29 cellular contexts compared by ENCODE assay signal in genomic region chr2:73256618-73256922, GRCh38. TPM values are rescaled to one million over a fixed set of nuclear protein-coding genes. Genes with fewer than 3 reads are reported as not detected.
DNase-seq lines count a peak whose midpoint lies in the region; ATAC-seq and TF ChIP-seq lines count a peak whose summit lies in the region.
"Had no signal": no experiment of that assay in that cellular context is flagged by ENCODE, and none has a peak within 500 bp of the region (broad histone marks: within the 10 kb centered on the region; RNA-seq: fewer than 3 reads in every experiment).

No MANE protein-coding gene starts in this region.

- no peaks in the 10 kb centered on the region for H3K9me3 Mint-ChIP-seq in T-helper 2 cell treated with Interferon-gamma antibody and Interleukin-4, amounts not matched to agents 5 μg/mL and 100 μg/mL, for 36 hours
- H3K9me3 Mint-ChIP-seq in T-cell (no peaks in the 10 kb centered on the region), progenitor cell of endocrine pancreas (ENCODE audit: low read depth) (no peaks in the 10 kb centered on the region)
- H3K9me3 Mint-ChIP-seq: activated CD4-positive, alpha-beta T cell treated with anti-CD3 and anti-CD28 coated beads, Interleukin-2, amount 10 ng/mL, durations not matched to agents 24 days and 14 days; natural killer cell had no signal

- peaks cover 15% of the 10 kb centered on the region for H3K36me3 Mint-ChIP-seq in T-helper 2 cell treated with Interferon-gamma antibody and Interleukin-4, amounts not matched to agents 5 μg/mL and 100 μg/mL, for 36 hours (ENCODE audit: low read depth)
- H3K36me3 Mint-ChIP-seq in T-cell (peaks cover 19% of the 10 kb centered on the region), progenitor cell of endocrine pancreas (ENCODE audit: insufficient read depth) (no peaks in the 10 kb centered on the region)
- H3K36me3 Mint-ChIP-seq: natural killer cell had no signal

- POLR2A ChIA-PET in T-cell (lab: Charles Lee): no interaction called here

- TF ChIP-seq CTCF in progenitor cell of endocrine pancreas (IDR thresholded peaks at IDR 0.05; ENCODE audit: unreplicated experiment): no peak

- no peak overlapping the region for H3K4me3 Mint-ChIP-seq in T-helper 2 cell treated with Interferon-gamma antibody and Interleukin-4, amounts not matched to agents 5 μg/mL and 100 μg/mL, for 36 hours
- H3K4me3 Mint-ChIP-seq in T-cell (no peak overlapping the region), progenitor cell of endocrine pancreas (ENCODE audit: low read depth) (no peak overlapping the region)
- H3K4me3 Mint-ChIP-seq: activated CD4-positive, alpha-beta T cell treated with anti-CD3 and anti-CD28 coated beads, Interleukin-2, amount 10 ng/mL, durations not matched to agents 24 days and 14 days; activated naive CD8-positive, alpha-beta T cell; natural killer cell; T-helper 17 cell had no signal

- H3K27me3 Mint-ChIP-seq in T-helper 2 cell treated with Interferon-gamma antibody and Interleukin-4, amounts not matched to agents 5 μg/mL and 100 μg/mL, for 36 hours (ENCODE audit: low read depth): no peaks in the 10 kb centered on the region
- H3K27me3 Mint-ChIP-seq in T-cell (no peaks in the 10 kb centered on the region), progenitor cell of endocrine pancreas (no peaks in the 10 kb centered on the region)
- H3K27me3 Mint-ChIP-seq: activated CD4-positive, alpha-beta T cell treated with anti-CD3 and anti-CD28 coated beads, Interleukin-2, amount 10 ng/mL, durations not matched to agents 24 days and 14 days; activated naive CD8-positive, alpha-beta T cell; T-helper 17 cell had no signal

- DNase-seq in T-helper 2 cell treated with Interferon-gamma antibody and Interleukin-4, amounts not matched to agents 5 μg/mL and 100 μg/mL, for 36 hours (ENCODE audit: low spot score): no peak
- no peak for DNase-seq in T-helper 2 cell
- DNase-seq in T-cell: no peak
- no peak for DNase-seq in progenitor cell of endocrine pancreas (ENCODE audit: low spot score, unreplicated experiment)
- DNase-seq: activated CD4-positive, alpha-beta T cell treated with anti-CD3 and anti-CD28 coated beads, Interleukin-2, amount 10 ng/mL, durations not matched to agents 24 days and 14 days; AML-193; aorta; DMS153; islet precursor cell; midbrain; natural killer cell; NCI-H187; NCI-H526 treated with DMSO at 0.1 percent for 48 hours; small intestine; stimulated activated CD4-positive, alpha-beta T cell treated with anti-CD3 and anti-CD28 coated beads, Interleukin-1b, Interleukin-23, amount 100 ng/mL, for 48 hours; T-helper 17 cell had no signal

- ATAC-seq in T-cell (replicated peaks in 1 of 4): no peak
- no peak for ATAC-seq in HG03139 (IDR thresholded peaks at IDR 0.05; ENCODE audit: unreplicated experiment)
- no peak for ATAC-seq in GM18498 (IDR thresholded peaks at IDR 0.05; ENCODE audit: unreplicated experiment)
- ATAC-seq: natural killer cell, T-helper 17 cell had no signal

- H3K4me1 Mint-ChIP-seq in T-helper 2 cell treated with Interferon-gamma antibody and Interleukin-4, amounts not matched to agents 5 μg/mL and 100 μg/mL, for 36 hours (ENCODE audit: low read depth): no peaks in the 10 kb centered on the region
- H3K4me1 Mint-ChIP-seq in T-cell (peaks cover 6 to 14% (median 12%) of the 10 kb centered on the region in 3 donors), progenitor cell of endocrine pancreas (ENCODE audit: low read depth) (no peaks in the 10 kb centered on the region)
- H3K4me1 Mint-ChIP-seq: activated CD4-positive, alpha-beta T cell treated with anti-CD3 and anti-CD28 coated beads, Interleukin-2, amount 10 ng/mL, durations not matched to agents 24 days and 14 days had no signal

- H3K27ac Mint-ChIP-seq in T-helper 2 cell treated with Interferon-gamma antibody and Interleukin-4, amounts not matched to agents 5 μg/mL and 100 μg/mL, for 36 hours: peak overlapping the region; percentile 18
- H3K27ac Mint-ChIP-seq in T-cell (peak overlapping the region; percentile 45 to 82), progenitor cell of endocrine pancreas (peak overlapping the region; percentile 30)
- H3K27ac Mint-ChIP-seq: activated CD4-positive, alpha-beta T cell treated with anti-CD3 and anti-CD28 coated beads, Interleukin-2, amount 10 ng/mL, durations not matched to agents 24 days and 14 days had no signal

- CTCF ChIA-PET in T-cell (lab: Charles Lee): no interaction called here

RNA-seq across cellular contexts. Expression of gene CCT7, which starts 22.5 kb away (rescaled TPM):
- total RNA-seq in T-cell (100 to 1,000 TPM; 120 to 210 (median 193) TPM), progenitor cell of endocrine pancreas (249 and 256 TPM in 2 replicates)

RNA-seq across cellular contexts. Expression of gene PRADC1, which starts 23.5 kb away (rescaled TPM):
- total RNA-seq in T-cell: 1 to 10 TPM; 6.1 to 9.9 (median 6.4) TPM
- total RNA-seq in progenitor cell of endocrine pancreas: 9.8 and 10.2 TPM in 2 replicates

RNA-seq across cellular contexts. Expression of gene FBXO41, which starts 27.7 kb away (rescaled TPM):
- 10 to 100 TPM; 17.6 to 23.7 (median 19.6) TPM for total RNA-seq in T-cell
- total RNA-seq in progenitor cell of endocrine pancreas: 7.1 and 7.4 TPM in 2 replicates

RNA-seq across cellular contexts. Expression of gene EGR4, which starts 36.8 kb away (rescaled TPM):
- under 1 TPM in 4 of 5 donors, not detected in 1; 0.09 to 0.35 (median 0.19) TPM for total RNA-seq in T-cell
- total RNA-seq in progenitor cell of endocrine pancreas: 0.12 TPM in 1 of 2 replicates, not detected in the other
- total RNA-seq: A172, aorta, fibroblast of lung, G401, liver, osteoblast, renal cortical epithelial cell, RPMI7951, SJSA1, suprapubic skin, ureter had no signal

RNA-seq across cellular contexts. Expression of gene SMYD5, which starts 42.5 kb away (rescaled TPM):
- total RNA-seq in T-cell (10 to 100 TPM; 38.2 to 56.9 (median 44.5) TPM), progenitor cell of endocrine pancreas (30.2 and 32.7 TPM in 2 replicates)
